ENCODE assay signal across 9 cellular contexts in genomic region chr6:170080828-170081368, GRCh38.
A peak's percentile ranks its signal among the peaks of the same experiment; 100 is the strongest.
DNase-seq lines count a peak whose midpoint lies in the region; ATAC-seq, FAIRE-seq and TF ChIP-seq lines count a peak whose summit lies in the region.
"Had no signal": no experiment of that assay in that cellular context is flagged by ENCODE, and none has a peak within 500 bp of the region (broad histone marks: within the 10 kb centered on the region; RNA-seq: fewer than 3 reads in every experiment).

No MANE protein-coding gene starts in this region.

- H3K79me2 ChIP-seq in K562 (ENCODE audit: control insufficient read depth, insufficient read depth, low read length) (no peaks in the 10 kb centered on the region), SK-N-SH (ENCODE audit: insufficient read depth) (no peaks in the 10 kb centered on the region)

- in situ Hi-C loops in K562 (cut with MboI), result no loop called here

- 1% methylated on average over 17 of the region's 26 CpGs for WGBS in K562 (ENCODE audit: insufficient coverage, low coverage, missing lambda C conversion rate)
- WGBS in SK-N-SH (ENCODE audit: low lambda C conversion rate), result 55% methylated on average over 16 of the region's 26 CpGs

- peaks cover 4 to 11% (median 9%) of the 10 kb centered on the region in 3 donors for H3K4me1 Mint-ChIP-seq in CD8-positive, alpha-beta memory T cell

- POLR2A ChIA-PET in K562 (lab: Yijun Ruan, JAX) (interaction anchor here (0.6 kb wide), 2 partner anchors 21 to 359 kb away, joined by 3 read pairs; no protein-coding TSS in a partner anchor), SK-N-SH (lab: Yijun Ruan, JAX) (no interaction called here)
- POLR2A ChIA-PET in CD8-positive, alpha-beta memory T cell (lab: Charles Lee), result no interaction called here

- H3K36me3 Mint-ChIP-seq in CD8-positive, alpha-beta memory T cell, result no peaks in the 10 kb centered on the region

- ATAC-seq in K562, result no peak

- H3K4me1 ChIP-seq in K562 (replicated peaks in 1 of 2; ENCODE audit: control insufficient read depth in 2 of 2, insufficient read depth in 2 of 2, low read length in 2 of 2), result no peaks in the 10 kb centered on the region
- no peaks in the 10 kb centered on the region; a peak in 1 of 4 replicates for H3K4me1 ChIP-seq in SK-N-SH (ENCODE audit: control insufficient read depth in 1 of 2, insufficient read depth in 2 of 2, low read depth in 1 of 2, low read length in 1 of 2)
- H3K4me1 ChIP-seq in CD8-positive, alpha-beta memory T cell (ENCODE audit: insufficient read depth, low read length), result no peaks in the 10 kb centered on the region
- no peaks in the 10 kb centered on the region for H3K4me1 ChIP-seq in BE2C

- H3K9me3 ChIP-seq in K562 (replicated peaks; ENCODE audit: control insufficient read depth, insufficient read depth, low read depth, low read length), result no peaks in the 10 kb centered on the region
- H3K9me3 ChIP-seq in SK-N-SH, result no peaks in the 10 kb centered on the region
- no peaks in the 10 kb centered on the region for H3K9me3 ChIP-seq in CD8-positive, alpha-beta memory T cell (ENCODE audit: low read length)
- H3K9me3 ChIP-seq in BE2C, result no peaks in the 10 kb centered on the region

- no TSS peak for BruUV-seq in K562 (replicated peaks; lab: Mats Ljungman, UMichigan)

- FAIRE-seq in K562 (lab: Jason Lieb, UNC), result no peak

- no peak overlapping the region for H3K27ac Mint-ChIP-seq in CD8-positive, alpha-beta memory T cell

- no peaks in the 10 kb centered on the region for H3F3A ChIP-seq in SK-N-SH (replicated peaks; ENCODE audit: insufficient read depth)

- TF ChIP-seq RAD21 in K562 (CRISPR knock-in tag; conservative IDR thresholded peaks at IDR 0.05 in 1 of 2, IDR thresholded peaks at IDR 0.05 in 1 of 2) (no peak), SK-N-SH (IDR thresholded peaks at IDR 0.05; ENCODE audit: low read length) (no peak)

- H3K9me1 ChIP-seq in K562 (ENCODE audit: control insufficient read depth, insufficient read depth, low read length), result no peaks in the 10 kb centered on the region

- H2AFZ ChIP-seq in K562 (ENCODE audit: low read depth, low read length) (no peak overlapping the region), SK-N-SH (ENCODE audit: low read depth) (no peak overlapping the region)

- H3K4me3 ChIP-seq in K562 (no peak overlapping the region), SK-N-SH (ENCODE audit: low read depth in 2 of 2, low read length in 1 of 2) (no peak overlapping the region), BE2C (ENCODE audit: low read depth, low read length) (no peak overlapping the region)
- no peak overlapping the region for H3K4me3 ChIP-seq in CD8-positive, alpha-beta memory T cell (ENCODE audit: low read length)

- H3K9me2 ChIP-seq in SK-N-SH, result no peaks in the 10 kb centered on the region

- intact Hi-C loops in K562 (cut with micrococcal nuclease), result no loop called here

- CTCF ChIA-PET in K562 (lab: Yijun Ruan, JAX; ENCODE audit: low intra/inter-chr PET ratio), result no interaction called here
- CTCF ChIA-PET in SK-N-SH (lab: Yijun Ruan, JAX), result no interaction called here
- CTCF ChIA-PET in CD8-positive, alpha-beta memory T cell (lab: Charles Lee), result no interaction called here

- no peak overlapping the region for H3K9ac ChIP-seq in K562 (ENCODE audit: insufficient read depth in 1 of 2, low read depth in 2 of 2, low read length in 2 of 2)
- H3K9ac ChIP-seq in SK-N-SH, result no peak overlapping the region

- H3K36me3 ChIP-seq in K562 (ENCODE audit: control insufficient read depth, insufficient read depth, low read length) (no peaks in the 10 kb centered on the region), SK-N-SH (replicated peaks in 1 of 2; ENCODE audit: control insufficient read depth in 1 of 2, insufficient read depth in 2 of 2, low read length in 1 of 2) (no peaks in the 10 kb centered on the region), BE2C (no peaks in the 10 kb centered on the region)
- H3K36me3 ChIP-seq in CD8-positive, alpha-beta memory T cell (ENCODE audit: insufficient read depth, low read length), result no peaks in the 10 kb centered on the region

- TF ChIP-seq CTCF in K562 (IDR thresholded peaks at IDR 0.05 in 2 of 3, conservative IDR thresholded peaks at IDR 0.05 in 1 of 3; ENCODE audit: insufficient read depth in 2 of 3, low read depth in 1 of 3, low read length in 3 of 3), result no peak
- TF ChIP-seq CTCF in SK-N-SH (IDR thresholded peaks at IDR 0.05), result no peak
- TF ChIP-seq CTCF in BE2C (IDR thresholded peaks at IDR 0.05; ENCODE audit: low read depth, low read length), result no peak

- H3K27ac ChIP-seq in K562 (ENCODE audit: extremely low read depth, low read depth, low read length) (no peak overlapping the region), SK-N-SH (ENCODE audit: low read depth in 2 of 2, low read length in 1 of 2) (no peak overlapping the region)
- no peak overlapping the region for H3K27ac ChIP-seq in CD8-positive, alpha-beta memory T cell (ENCODE audit: low read depth, low read length)

- peaks cover 0 to 4% of the 10 kb centered on the region in 2 donors for H3K27me3 Mint-ChIP-seq in CD8-positive, alpha-beta memory T cell

- DNase-seq in DMS 273 (lab: John Stamatoyannopoulos, UW; ENCODE audit: unreplicated experiment) (peak; percentile 92), NCI-H2029 (lab: John Stamatoyannopoulos, UW) (peak; percentile 63), K562 (ENCODE audit: extremely low read depth in 1 of 4, low spot score in 3 of 4) (no peak), myocyte (ENCODE audit: low read depth) (peak; percentile 54), SK-N-SH (no peak), HuH-7 (ENCODE audit: low spot score) (no peak), BE2C (no peak)
- no peak for DNase-seq in CD8-positive, alpha-beta memory T cell
- DNase-seq: kidney glomerular epithelial cell had no signal

- H3K4me3 Mint-ChIP-seq in CD8-positive, alpha-beta memory T cell, result no peak overlapping the region

- TF ChIP-seq POLR2A in K562 (conservative IDR thresholded peaks at IDR 0.05), result no peak

- H3K27me3 ChIP-seq in K562 (ENCODE audit: control insufficient read depth in 2 of 2, insufficient read depth in 2 of 2, low read length in 2 of 2) (peaks cover 36 to 70% of the 10 kb centered on the region in 2 experiments), SK-N-SH (ENCODE audit: insufficient read depth) (no peaks in the 10 kb centered on the region), BE2C (no peaks in the 10 kb centered on the region)
- H3K27me3 ChIP-seq in CD8-positive, alpha-beta memory T cell (ENCODE audit: insufficient read depth, low read length, poor library complexity, severe bottlenecking), result no peaks in the 10 kb centered on the region

- no peaks in the 10 kb centered on the region for H3K9me3 Mint-ChIP-seq in CD8-positive, alpha-beta memory T cell

- no peak overlapping the region for H3K4me2 ChIP-seq in K562 (ENCODE audit: insufficient read depth, low read length)
- no peak overlapping the region for H3K4me2 ChIP-seq in SK-N-SH

- H4K20me1 ChIP-seq in K562 (replicated peaks; ENCODE audit: control insufficient read depth, insufficient read depth, low read length), result no peaks in the 10 kb centered on the region; the same call in 1 of the 2 replicates
- H4K20me1 ChIP-seq in SK-N-SH (ENCODE audit: insufficient read depth), result no peaks in the 10 kb centered on the region

- no peak for TF ChIP-seq EP300 in K562 (IDR thresholded peaks at IDR 0.05; ENCODE audit: low read length)
- no peak for TF ChIP-seq EP300 in SK-N-SH (IDR thresholded peaks at IDR 0.05; ENCODE audit: borderline replicate concordance in 1 of 2, low read depth in 1 of 2, low read length in 1 of 2)

TF ChIP-seq in K562, 482 proteins besides CTCF, POLR2A, EP300 and RAD21:
- peak; percentile 69 for TF ChIP-seq ZNF263 (CRISPR knock-in tag; IDR thresholded peaks at IDR 0.05; ENCODE audit: borderline replicate concordance)
- no peak for TF ChIP-seq NFYB (IDR thresholded peaks at IDR 0.05; ENCODE audit: extremely low read depth, insufficient read length)

TF ChIP-seq in SK-N-SH, 30 proteins besides CTCF, POLR2A, EP300 and RAD21:
- no peak for TF ChIP-seq CHD2 (IDR thresholded peaks at IDR 0.05; ENCODE audit: low read length, partially characterized antibody)
TF ChIP-seq in SK-N-SH: peak in this region for 0.

Comparison
In these comparisons a context has a peak if more than half of its experiments do, and no peak if none do; other contexts are left out.
1. DNase-seq: peak in DMS 273 (single experiment), NCI-H2029 (single experiment) and myocyte (single experiment); none in K562 (0 of 4), SK-N-SH (single experiment), CD8-positive, alpha-beta memory T cell (0 of 5), HuH-7 (single experiment) and BE2C (single experiment).